8 cellular contexts compared by ENCODE assay signal in genomic region chr17:42577532-42578281, GRCh38. TPM values are rescaled to one million over a fixed set of nuclear protein-coding genes. Genes with fewer than 3 reads are reported as not detected.
DNase-seq lines count a peak whose midpoint lies in the region; ATAC-seq and TF ChIP-seq lines count a peak whose summit lies in the region.

Gene PSMC3IP (minus strand): TSS chr17:42577729. CDS start chr17:42577686, 43 bp downstream.

- peak within 1 kb of the TSS; percentile 33 to 96 (median 94) for H3K27ac ChIP-seq in heart right ventricle
- peak within 1 kb of the TSS; percentile 85 to 91 (median 88) for H3K27ac ChIP-seq in upper lobe of left lung

- in situ Hi-C loops in GM13976 (cut with MboI; ENCODE audit: low sequenced_read_pairs, unreplicated experiment), result no loop called here

- DNase-seq in GM13976 (ENCODE audit: low spot score), result peak; percentile 98
- peak; percentile 86 for DNase-seq in NCI-H1694 (lab: John Stamatoyannopoulos, UW)
- DNase-seq in amniotic epithelial cell (ENCODE audit: low read depth), result peak; percentile 91
- peak; percentile 95 to 97 for DNase-seq in heart right ventricle
- peak; percentile 92 to 99 (median 96) for DNase-seq in posterior cingulate gyrus
- DNase-seq in upper lobe of left lung, result peak; percentile 95 to 98

- WGBS in heart right ventricle, 2 donors, result 0 to 1% methylated on average over 52 of the region's 52 CpGs
- 1 to 2% methylated on average over 10 to 36 of the region's 52 CpGs for WGBS in upper lobe of left lung, 2 donors

- H3K4me3 ChIP-seq in heart right ventricle, result peak within 1 kb of the TSS; percentile 48 to 86 (median 69)
- H3K4me3 ChIP-seq in upper lobe of left lung, result peak within 1 kb of the TSS; percentile 39 to 71 (median 62)

- H3K4me1 ChIP-seq in heart right ventricle (peaks cover 10 to 46% (median 23%) of the 10 kb centered on the region in 9 donors), upper lobe of left lung (peaks cover 16 to 24% (median 18%) of the 10 kb centered on the region in 4 donors)

- ATAC-seq in HG02852 (IDR thresholded peaks at IDR 0.05; ENCODE audit: unreplicated experiment) (peak; percentile 64), heart right ventricle (peak; percentile 92 to 98 (median 96)), upper lobe of left lung (ENCODE audit: low FRiP score in 2 of 2) (peak; percentile 97 to 98)

- intact Hi-C loops in T-helper 1 cell treated with Interleukin-12 subunit alpha and Interleukin-12 subunit beta and Interleukin-4 antibody, amounts not matched to agents 30 ng/mL and 1 ng/mL, for 36 hours (cut with micrococcal nuclease), result loop anchor here (1.0 to 10.0 kb wide), 11 partner anchors 10 to 787 kb away; partner anchors contain the start of genes COASY, EZH1, MLX and NAGLU
- intact Hi-C loops in heart right ventricle (cut with DNase I), result loop anchor here in 9 of 10 donors (1.0 to 10.0 kb wide), 9 partner anchors 100 to 247 kb away; partner anchors contain the start of genes PLEKHH3 (in 3 of the 9), BECN1 (in 2 of the 9), CCR10 (in 2 of the 9) and CNTNAP1 (in 2 of the 9)
- intact Hi-C loops in posterior cingulate gyrus (cut with DNase I), result loop anchor here (2.0 kb wide), 1 partner anchor 99 kb away; the partner anchor contains the start of gene PLEKHH3

- no peak for TF ChIP-seq EP300 in upper lobe of left lung (IDR thresholded peaks at IDR 0.05)

- peak in 1 of 4 donors; percentile 74 for TF ChIP-seq POLR2A in upper lobe of left lung (IDR thresholded peaks at IDR 0.05)

- H3K9me3 ChIP-seq in heart right ventricle (no peaks in the 10 kb centered on the region), upper lobe of left lung (no peaks in the 10 kb centered on the region)

- TF ChIP-seq CTCF in GM13976 (IDR thresholded peaks at IDR 0.05; ENCODE audit: borderline replicate concordance, control extremely low read depth, extremely low read depth, insufficient read depth, missing control alignments), result peak; percentile 34
- TF ChIP-seq CTCF in heart right ventricle (IDR thresholded peaks at IDR 0.05), result peak in 7 of 9 donors; percentile 19 to 59 (median 43)
- peak in 5 of 6 experiments; percentile 40 to 69 (median 61) for TF ChIP-seq CTCF in upper lobe of left lung (IDR thresholded peaks at IDR 0.05)

- H3K27me3 ChIP-seq in heart right ventricle (no peaks in the 10 kb centered on the region), upper lobe of left lung (no peaks in the 10 kb centered on the region)

- peaks cover 0 to 79% (median 33%) of the 10 kb centered on the region in 9 donors for H3K36me3 ChIP-seq in heart right ventricle
- peaks cover 31 to 62% (median 47%) of the 10 kb centered on the region in 4 donors for H3K36me3 ChIP-seq in upper lobe of left lung

RNA-seq across cellular contexts. Expression of gene PSMC3IP, which starts in this region (rescaled TPM):
- 17.3 and 18.0 TPM in 2 replicates for total RNA-seq in T-helper 1 cell treated with Interleukin-12 subunit alpha and Interleukin-12 subunit beta and Interleukin-4 antibody, amounts not matched to agents 30 ng/mL and 1 ng/mL, for 36 hours
- total RNA-seq in heart right ventricle (1 to 10 TPM; 1.1 to 3.1 (median 1.6) TPM), upper lobe of left lung (1 to 10 TPM in 5 of 6 donors, not detected in 1; 1.9 to 6.8 (median 3.8) TPM)
- polyA plus RNA-seq in heart right ventricle, result 1 to 10 TPM; 2.9 TPM

Comparison
In these comparisons a context has a peak if more than half of its experiments do, and no peak if none do; other contexts are left out.
1. Peak in every context shown above with its lines: DNase-seq, ATAC-seq, H3K4me3 ChIP-seq and H3K27ac ChIP-seq.